ENCODE assay signal across 8 cellular contexts in the genomic region with DNA sequence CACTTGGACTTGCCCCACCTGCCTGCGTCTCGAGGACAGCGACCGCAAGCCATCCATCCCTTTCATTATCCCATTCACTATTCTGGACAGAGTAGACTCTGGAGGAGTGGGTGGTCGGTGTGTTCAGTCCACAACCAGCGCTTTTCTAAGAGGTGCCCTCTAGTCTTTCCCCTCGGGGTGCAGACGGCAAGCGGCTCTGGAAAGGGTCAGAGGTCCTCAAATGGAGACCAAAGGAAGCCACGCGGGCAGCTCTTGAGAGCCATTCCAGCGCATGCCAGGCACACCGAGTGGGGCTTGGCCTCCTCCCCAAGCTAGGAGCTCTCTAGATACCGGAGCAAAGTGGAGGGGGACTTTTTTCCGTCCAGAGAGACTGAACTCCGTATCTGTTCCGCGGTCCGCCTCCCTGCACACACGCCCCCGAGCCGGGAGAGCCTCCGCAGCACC. TPM values are rescaled to one million over a fixed set of nuclear protein-coding genes. Genes with fewer than 3 reads are reported as not detected.
DNase-seq lines count a peak whose midpoint lies in the region; ATAC-seq and TF ChIP-seq lines count a peak whose summit lies in the region.

No MANE protein-coding gene starts in this region.

- 7% methylated on average over 23 of the region's 23 CpGs for WGBS in mesenchymal stem cell
- 13 to 18% methylated on average over 19 to 22 of the region's 23 CpGs for WGBS in thyroid gland, 2 donors

- peak overlapping the region; percentile 57 for H2AK5ac ChIP-seq in mesenchymal stem cell (ENCODE audit: low read length, severe bottlenecking)

- no peak for TF ChIP-seq POLR2A in thyroid gland (IDR thresholded peaks at IDR 0.05)

- H3K9ac ChIP-seq in mesenchymal stem cell (ENCODE audit: low read length), result peak overlapping the region; percentile 92

- H3K9me3 ChIP-seq in Panc1 (ENCODE audit: control insufficient read depth, insufficient read depth, low read depth, low read length), result 0 out of 2 replicates have a peak, but pooled peaks cover 6% of the 10 kb centered on the region
- no peaks in the 10 kb centered on the region for H3K9me3 ChIP-seq in mesenchymal stem cell (ENCODE audit: control insufficient read depth, low read length)
- no peaks in the 10 kb centered on the region for H3K9me3 ChIP-seq in thyroid gland

- H2BK15ac ChIP-seq in mesenchymal stem cell (ENCODE audit: low read depth, poor library complexity, severe bottlenecking), result no peak overlapping the region

- BruUV-seq in Panc1 (replicated peaks; lab: Mats Ljungman, UMichigan), result no TSS peak

- no peak for TF ChIP-seq CTCF in Panc1 (IDR thresholded peaks at IDR 0.05)
- no peak for TF ChIP-seq CTCF in choroid plexus epithelial cell (conservative IDR thresholded peaks at IDR 0.05; ENCODE audit: low read depth, low read length)
- no peak for TF ChIP-seq CTCF in thyroid gland (IDR thresholded peaks at IDR 0.05)

- H4K91ac ChIP-seq in mesenchymal stem cell (ENCODE audit: low read length), result no peak overlapping the region

- peak overlapping the region in 1 of 2 experiments; percentile 22 for H3K4ac ChIP-seq in mesenchymal stem cell (ENCODE audit: low read depth in 1 of 2, low read length in 2 of 2)

- DNase-seq in SKM-1 treated with dmso at 0.1 percent for 144 hours (lab: John Stamatoyannopoulos, UW; ENCODE audit: unreplicated experiment) (peak; percentile 47), SKM-1 (lab: John Stamatoyannopoulos, UW; ENCODE audit: unreplicated experiment) (no peak), Panc1 (ENCODE audit: low read depth, low spot score) (no peak), choroid plexus epithelial cell (ENCODE audit: low read depth) (no peak), mesenchymal stem cell (no peak), thyroid gland (peak; percentile 41 to 48), CD1c-positive myeloid dendritic cell (ENCODE audit: extremely low spot score) (no peak)

- peak overlapping the region; percentile 7 to 23 for H3K18ac ChIP-seq in mesenchymal stem cell (ENCODE audit: low read depth in 1 of 2, low read length in 2 of 2)

- peak; percentile 31; the same call in 1 of the 2 replicates for ATAC-seq in Panc1
- no peak for ATAC-seq in GM21423 (IDR thresholded peaks at IDR 0.05; ENCODE audit: unreplicated experiment)

- no peak overlapping the region for H3K27ac ChIP-seq in Panc1 (ENCODE audit: low read length)
- peak overlapping the region; percentile 68 for H3K27ac ChIP-seq in mesenchymal stem cell (ENCODE audit: low read length, poor library complexity, severe bottlenecking)
- peak overlapping the region in 2 of 3 donors; percentile 64 to 70 for H3K27ac ChIP-seq in thyroid gland

- H3K14ac ChIP-seq in mesenchymal stem cell (ENCODE audit: low read length in 2 of 2), result no peak overlapping the region

- H3K4me3 ChIP-seq in Panc1 (ENCODE audit: low read depth in 2 of 2, low read length in 2 of 2), result peak overlapping the region; percentile 54 to 55
- peak overlapping the region; percentile 75 for H3K4me3 ChIP-seq in choroid plexus epithelial cell (ENCODE audit: low read depth, low read length)
- H3K4me3 ChIP-seq in mesenchymal stem cell (ENCODE audit: insufficient read depth in 1 of 2, low read depth in 1 of 2, low read length in 2 of 2), result peak overlapping the region; percentile 79 to 82
- peak overlapping the region; percentile 49 to 71 (median 67) for H3K4me3 ChIP-seq in thyroid gland (replicated peaks in 1 of 3)

- POLR2A ChIA-PET in Panc1 (lab: Charles Lee), result no interaction called here

- H3K4me1 ChIP-seq in Panc1 (ENCODE audit: control insufficient read depth, insufficient read depth, low read length), result no peaks in the 10 kb centered on the region
- H3K4me1 ChIP-seq in mesenchymal stem cell (ENCODE audit: control insufficient read depth, insufficient read depth, low read depth, low read length), result peaks cover 13% of the 10 kb centered on the region
- H3K4me1 ChIP-seq in thyroid gland, result peaks cover 5 to 13% of the 10 kb centered on the region in 2 donors

- H3K4me2 ChIP-seq in mesenchymal stem cell (ENCODE audit: low read length, poor library complexity, severe bottlenecking), result peak overlapping the region; percentile 34

- H3K27me3 ChIP-seq in Panc1 (ENCODE audit: control insufficient read depth, insufficient read depth, low read length) (peaks cover 37% of the 10 kb centered on the region), mesenchymal stem cell (ENCODE audit: control insufficient read depth in 1 of 2, insufficient read depth in 1 of 2, low read length in 2 of 2) (no peaks in the 10 kb centered on the region), thyroid gland (no peaks in the 10 kb centered on the region)

- no peak overlapping the region for H2BK5ac ChIP-seq in mesenchymal stem cell (ENCODE audit: low read depth, low read length, poor library complexity, severe bottlenecking)

- in situ Hi-C loops in Panc1 (cut with HindIII; ENCODE audit: low pct_unique_long_range_greater_than_20kb, low sequenced_read_pairs), result no loop called here

- H4K8ac ChIP-seq in mesenchymal stem cell (ENCODE audit: low read length), result peak overlapping the region; percentile 75

- H3K79me1 ChIP-seq in mesenchymal stem cell (replicated peaks; ENCODE audit: low read length, poor library complexity, severe bottlenecking), result peaks cover 8% of the 10 kb centered on the region

- H2AFZ ChIP-seq in mesenchymal stem cell (ENCODE audit: low read depth, low read length), result peak overlapping the region; percentile 30

- H3K36me3 ChIP-seq in Panc1 (ENCODE audit: control insufficient read depth, insufficient read depth, low read length) (no peaks in the 10 kb centered on the region), mesenchymal stem cell (ENCODE audit: control insufficient read depth in 1 of 2, insufficient read depth in 2 of 2, low read depth in 1 of 2, low read length in 2 of 2) (no peaks in the 10 kb centered on the region), thyroid gland (no peaks in the 10 kb centered on the region)

- H2BK120ac ChIP-seq in mesenchymal stem cell (ENCODE audit: low read depth, low read length), result no peak overlapping the region

- CTCF ChIA-PET in Panc1 (lab: Charles Lee), result no interaction called here

- H2BK12ac ChIP-seq in mesenchymal stem cell (ENCODE audit: low read length in 2 of 2), result no peak overlapping the region

- intact Hi-C loops in Panc1 (cut with micrococcal nuclease; ENCODE audit: unreplicated experiment), result no loop called here
- intact Hi-C loops in thyroid gland (cut with DNase I), result no loop called here

- H3K23ac ChIP-seq in mesenchymal stem cell (ENCODE audit: low read length in 2 of 2), result no peak overlapping the region

RNA-seq across cellular contexts. Expression of a gene that starts 0.7 kb away (rescaled TPM):
- total RNA-seq in Panc1 (2021; ENCODE audit: unreplicated experiment) (4.5 TPM), thyroid gland (10 to 100 TPM; 10.2 to 30.2 (median 16.4) TPM)
- polyA plus RNA-seq in Panc1 (2012; ENCODE audit: insufficient read length), result 6.3 TPM
- polyA plus RNA-seq in mesenchymal stem cell (2013, experiment 1 of 2), result 21.3 TPM
- polyA plus RNA-seq in mesenchymal stem cell (2013, experiment 2 of 2), result 21.1 TPM

Comparison
In these comparisons a context has a peak if more than half of its experiments do, and no peak if none do; other contexts are left out.
1. DNase-seq: peak in SKM-1 treated with dmso at 0.1 percent for 144 hours (single experiment) and thyroid gland (2 of 2); none in SKM-1 (single experiment), Panc1 (single experiment), choroid plexus epithelial cell (single experiment), mesenchymal stem cell (single experiment) and CD1c-positive myeloid dendritic cell (single experiment).
2. Peak in every context shown above with its lines, with median percentiles within 50 percentile points of each other: H3K4me3 ChIP-seq.